8 cellular contexts compared by ENCODE assay signal in the genomic region with DNA sequence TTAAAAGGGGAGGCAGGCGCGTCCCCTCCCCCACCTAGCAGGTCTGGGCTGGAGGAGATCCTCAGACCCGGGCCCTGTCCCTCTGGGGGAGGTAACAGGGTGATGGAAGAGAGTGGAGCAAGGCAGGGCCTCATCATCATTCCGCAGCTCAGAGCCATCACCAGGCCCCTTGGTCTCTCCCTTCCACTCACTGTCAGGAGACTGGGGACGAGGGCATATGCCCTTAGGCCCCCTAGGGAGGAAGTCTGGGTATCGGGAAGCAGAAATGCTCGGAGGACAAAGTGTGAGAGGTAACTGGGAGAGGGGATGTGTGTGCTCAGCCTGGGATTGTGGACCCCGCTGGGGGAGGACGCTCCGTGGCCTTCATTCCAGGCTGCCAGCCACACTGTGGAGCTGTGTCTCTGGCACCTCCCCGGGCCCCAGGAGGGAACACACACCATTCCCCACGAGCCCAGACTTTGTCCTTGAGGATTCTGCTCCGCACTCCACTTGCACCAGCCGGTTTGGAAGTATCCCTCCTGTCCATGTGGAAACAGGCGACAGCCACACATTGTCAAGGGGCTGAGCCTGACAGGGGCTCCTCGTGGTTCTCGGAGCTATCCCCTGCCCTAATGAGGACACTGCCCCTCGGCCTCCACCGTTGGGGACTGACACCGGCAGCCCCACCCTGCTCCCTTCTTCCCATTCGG. TPM values are rescaled to one million over a fixed set of nuclear protein-coding genes. Genes with fewer than 3 reads are reported as not detected.
A peak's percentile ranks its signal among the peaks of the same experiment; 100 is the strongest.
DNase-seq lines count a peak whose midpoint lies in the region; ATAC-seq and TF ChIP-seq lines count a peak whose summit lies in the region.

No MANE protein-coding gene starts in this region.

- H2BK5ac ChIP-seq in trophoblast cell (ENCODE audit: low read depth, low read length, poor library complexity): no peak overlapping the region

- no peaks in the 10 kb centered on the region for H3K27me3 ChIP-seq in Peyer's patch
- H3K27me3 ChIP-seq in esophagus squamous epithelium: no peaks in the 10 kb centered on the region
- H3K27me3 ChIP-seq in trophoblast cell (ENCODE audit: insufficient read depth, low read length): peaks cover 4% of the 10 kb centered on the region

- H3K9ac ChIP-seq in trophoblast cell (ENCODE audit: low read length): no peak overlapping the region

- H2BK120ac ChIP-seq in trophoblast cell (ENCODE audit: insufficient read depth, low read length, poor library complexity): no peak overlapping the region

- H3K4me2 ChIP-seq in trophoblast cell (ENCODE audit: low read length): peak overlapping the region; percentile 42

- peaks cover 0 to 7% (median 2%) of the 10 kb centered on the region in 4 donors for H3K4me1 ChIP-seq in Peyer's patch
- H3K4me1 ChIP-seq in esophagus squamous epithelium: peaks cover 9 to 22% (median 14%) of the 10 kb centered on the region in 3 donors
- peaks cover 2 to 5% of the 10 kb centered on the region in 2 experiments for H3K4me1 ChIP-seq in trophoblast cell (ENCODE audit: control insufficient read depth in 1 of 2, insufficient read depth in 2 of 2, low read length in 2 of 2)

- H2BK12ac ChIP-seq in trophoblast cell (ENCODE audit: low read length): no peak overlapping the region

- no peak overlapping the region for H3K27ac ChIP-seq in Peyer's patch
- peak overlapping the region in 3 of 4 donors; percentile 6 to 53 (median 52) for H3K27ac ChIP-seq in esophagus squamous epithelium
- no peak overlapping the region for H3K27ac ChIP-seq in trophoblast cell (ENCODE audit: low read depth, low read length)

- no peak overlapping the region for H4K91ac ChIP-seq in trophoblast cell (ENCODE audit: low read depth, low read length)

- H3K18ac ChIP-seq in trophoblast cell (ENCODE audit: low read length): no peak overlapping the region

- TF ChIP-seq POLR2A in Peyer's patch (IDR thresholded peaks at IDR 0.05): no peak
- TF ChIP-seq POLR2A in esophagus squamous epithelium (IDR thresholded peaks at IDR 0.05): no peak

- H2AFZ ChIP-seq in trophoblast cell (ENCODE audit: insufficient read depth, low read length, poor library complexity): no peak overlapping the region

- H3K23ac ChIP-seq in trophoblast cell (ENCODE audit: low read length): no peak overlapping the region

- no peak for TF ChIP-seq CTCF in GM12875 (IDR thresholded peaks at IDR 0.05; ENCODE audit: borderline replicate concordance, insufficient read depth, low read depth, low read length)
- no peak for TF ChIP-seq CTCF in Peyer's patch (IDR thresholded peaks at IDR 0.05)
- TF ChIP-seq CTCF in esophagus squamous epithelium (IDR thresholded peaks at IDR 0.05): no peak

- H3K14ac ChIP-seq in trophoblast cell (ENCODE audit: low read length): no peak overlapping the region

- no peaks in the 10 kb centered on the region for H3K79me2 ChIP-seq in trophoblast cell (ENCODE audit: control insufficient read depth, insufficient read depth, low read length, poor library complexity)

- DNase-seq in Peyer's patch (no peak), esophagus squamous epithelium (lab: John Stamatoyannopoulos, UW) (no peak), trophoblast cell (no peak), NCI-H2107 (lab: John Stamatoyannopoulos, UW) (no peak), ecto neural progenitor cell (ENCODE audit: low spot score) (no peak)

- H4K12ac ChIP-seq in trophoblast cell (ENCODE audit: low read depth, low read length): no peak overlapping the region

- H4K8ac ChIP-seq in trophoblast cell (ENCODE audit: low read depth, low read length): no peak overlapping the region

- no peak overlapping the region for H3K4ac ChIP-seq in trophoblast cell (ENCODE audit: low read depth, low read length)

- H3K4me3 ChIP-seq in GM12875 (ENCODE audit: low read depth, low read length): peak overlapping the region; percentile 18
- H3K4me3 ChIP-seq in Peyer's patch: peak overlapping the region; percentile 31 to 57 (median 48)
- peak overlapping the region; percentile 27 to 67 (median 45) for H3K4me3 ChIP-seq in esophagus squamous epithelium
- H3K4me3 ChIP-seq in trophoblast cell (ENCODE audit: low read depth, low read length): no peak overlapping the region

- intact Hi-C loops in esophagus squamous epithelium (cut with DNase I): no loop called here

- H2AK5ac ChIP-seq in trophoblast cell (ENCODE audit: low read length): no peak overlapping the region

- H3K79me1 ChIP-seq in trophoblast cell (ENCODE audit: low read length): no peaks in the 10 kb centered on the region

- 0 to 44% methylated on average over 1 to 15 of the region's 21 CpGs for WGBS in esophagus squamous epithelium, 2 donors
- WGBS in trophoblast cell (ENCODE audit: extremely low coverage, insufficient coverage, insufficient read length): no CpG with 5 or more reads among the region's 21 CpGs

- peaks cover 0 to 19% (median 0%) of the 10 kb centered on the region in 3 donors for H3K36me3 ChIP-seq in Peyer's patch
- peaks cover 0 to 28% (median 14%) of the 10 kb centered on the region in 3 donors for H3K36me3 ChIP-seq in esophagus squamous epithelium
- H3K36me3 ChIP-seq in trophoblast cell (ENCODE audit: control insufficient read depth in 1 of 2, insufficient read depth in 2 of 2, low read length in 2 of 2): peaks cover 7 to 14% of the 10 kb centered on the region in 2 experiments

- ATAC-seq in GM21367 (IDR thresholded peaks at IDR 0.05; ENCODE audit: unreplicated experiment): no peak
- ATAC-seq in GM19328 (IDR thresholded peaks at IDR 0.05; ENCODE audit: unreplicated experiment): no peak

- H3K9me3 ChIP-seq in Peyer's patch (no peaks in the 10 kb centered on the region), esophagus squamous epithelium (no peaks in the 10 kb centered on the region), trophoblast cell (ENCODE audit: insufficient read depth, low read depth, low read length) (peaks cover 1% of the 10 kb centered on the region)

RNA-seq across cellular contexts. Expression of gene REEP2, which starts 0.8 kb away (rescaled TPM):
- 10 to 100 TPM in 1 of 4 donors, 1 to 10 TPM in 3; 1.7 to 10.7 (median 2.1) TPM for total RNA-seq in Peyer's patch
- total RNA-seq in esophagus squamous epithelium: 1 to 10 TPM in 1 of 4 donors, under 1 TPM in 3; 0.11 to 3.8 (median 0.20) TPM
- polyA plus RNA-seq in trophoblast cell (2013): 0.51 and 0.57 TPM in 2 replicates

RNA-seq across cellular contexts. Expression of gene EGR1, which starts 25.6 kb away (rescaled TPM):
- total RNA-seq in Peyer's patch (100 to 1,000 TPM in 1 of 4 donors, 10 to 100 TPM in 1, 1 to 10 TPM in 2; 5.3 to 109 (median 11.4) TPM), esophagus squamous epithelium (10 to 100 TPM; 10.9 to 47.8 (median 19.5) TPM)
- polyA plus RNA-seq in trophoblast cell (2013): 12.2 and 12.9 TPM in 2 replicates

Comparison
In these comparisons a context has a peak if more than half of its experiments do, and no peak if none do; other contexts are left out.
1. H3K27ac ChIP-seq: peak in esophagus squamous epithelium (3 of 4); none in Peyer's patch (0 of 4) and trophoblast cell (single experiment).